In genomic region chr11:69452589-69452988, GRCh38 we compare ENCODE assay signal across 20 cellular contexts. TPM values are rescaled to one million over a fixed set of nuclear protein-coding genes. Genes with fewer than 3 reads are reported as not detected.
DNase-seq lines count a peak whose midpoint lies in the region; ATAC-seq, FAIRE-seq and TF ChIP-seq lines count a peak whose summit lies in the region.
"Had no signal": no experiment of that assay in that cellular context is flagged by ENCODE, and none has a peak within 500 bp of the region (broad histone marks: within the 10 kb centered on the region; RNA-seq: fewer than 3 reads in every experiment).

No MANE protein-coding gene starts in this region.

- WGBS in heart right ventricle, 2 donors = 90 to 93% methylated on average over 2 of the region's 2 CpGs
- 18% methylated on average over 2 of the region's 2 CpGs for WGBS in K562 (ENCODE audit: insufficient coverage, low coverage, missing lambda C conversion rate)
- no CpG with 5 or more reads among the region's 2 CpGs for WGBS in neuronal stem cell (ENCODE audit: extremely low coverage in 2 of 2, insufficient read length in 2 of 2, insufficient replicate concordance in 1 of 2), 2 donors

- no peak for TF ChIP-seq RAD21 in K562 (CRISPR knock-in tag; conservative IDR thresholded peaks at IDR 0.05 in 1 of 2, IDR thresholded peaks at IDR 0.05 in 1 of 2)

- POLR2A ChIA-PET in K562 (lab: Yijun Ruan, JAX) = interaction anchor here (0.6 to 0.8 kb wide), 2 partner anchors 10 to 177 kb away, joined by 3 read pairs; no protein-coding TSS in a partner anchor

- H3K14ac ChIP-seq in neuronal stem cell (ENCODE audit: low read length) = no peak overlapping the region

- H3K79me2 ChIP-seq in K562 (ENCODE audit: control insufficient read depth, insufficient read depth, low read length) = no peaks in the 10 kb centered on the region

- H3K9me3 ChIP-seq in heart right ventricle = peaks cover 0 to 16% (median 9%) of the 10 kb centered on the region in 11 donors
- H3K9me3 ChIP-seq in K562 (replicated peaks; ENCODE audit: control insufficient read depth, insufficient read depth, low read depth, low read length) = no peaks in the 10 kb centered on the region
- H3K9me3 ChIP-seq in neuronal stem cell (replicated peaks in 1 of 2; ENCODE audit: control insufficient read depth in 2 of 2, insufficient read depth in 1 of 2, low read depth in 1 of 2, low read length in 2 of 2) = peaks cover 0 to 6% of the 10 kb centered on the region in 2 donors
- H3K9me3 ChIP-seq: HAP-1 had no signal

- H3K23ac ChIP-seq in neuronal stem cell (ENCODE audit: low read depth, low read length, poor library complexity) = no peak overlapping the region

- H3K9ac ChIP-seq in K562 (ENCODE audit: insufficient read depth in 1 of 2, low read depth in 2 of 2, low read length in 2 of 2) = no peak overlapping the region
- H3K9ac ChIP-seq in neuronal stem cell (ENCODE audit: low read depth, low read length, poor library complexity) = no peak overlapping the region
- H3K9ac ChIP-seq: BLaER1 had no signal

- H2BK5ac ChIP-seq in neuronal stem cell (ENCODE audit: low read length) = no peak overlapping the region

- no peaks in the 10 kb centered on the region for H4K20me1 ChIP-seq in K562 (replicated peaks; ENCODE audit: control insufficient read depth, insufficient read depth, low read length)
- H4K20me1 ChIP-seq: BLaER1 had no signal

- H3K27me3 ChIP-seq in heart right ventricle (no peaks in the 10 kb centered on the region), K562 (ENCODE audit: control insufficient read depth in 2 of 2, insufficient read depth in 2 of 2, low read length in 2 of 2) (no peaks in the 10 kb centered on the region), neuronal stem cell (ENCODE audit: control insufficient read depth in 3 of 3, insufficient read depth in 3 of 3, low read depth in 1 of 3, low read length in 3 of 3) (no peaks in the 10 kb centered on the region)
- H3K27me3 ChIP-seq: BLaER1 had no signal

- peaks cover 14 to 41% (median 23%) of the 10 kb centered on the region in 9 donors for H3K4me1 ChIP-seq in heart right ventricle
- H3K4me1 ChIP-seq in K562 (replicated peaks in 1 of 2; ENCODE audit: control insufficient read depth in 2 of 2, insufficient read depth in 2 of 2, low read length in 2 of 2) = peaks cover 29 to 34% of the 10 kb centered on the region in 2 experiments
- H3K4me1 ChIP-seq in neuronal stem cell (ENCODE audit: control insufficient read depth in 2 of 2, insufficient read depth in 1 of 2, low read depth in 1 of 2, low read length in 2 of 2) = peaks cover 4 to 9% of the 10 kb centered on the region in 2 donors
- H3K4me1 ChIP-seq: HAP-1 had no signal

- ATAC-seq in Right ventricle myocardium superior (ENCODE audit: poor library complexity) (no peak), heart right ventricle (no peak), K562 (no peak), GM18868 (IDR thresholded peaks at IDR 0.05; ENCODE audit: unreplicated experiment) (no peak), HG03139 (IDR thresholded peaks at IDR 0.05; ENCODE audit: unreplicated experiment) (no peak)
- ATAC-seq: HepG2 had no signal

- H3K36me3 ChIP-seq in heart right ventricle (no peaks in the 10 kb centered on the region), K562 (ENCODE audit: control insufficient read depth, insufficient read depth, low read length) (no peaks in the 10 kb centered on the region), neuronal stem cell (replicated peaks in 1 of 2; ENCODE audit: control insufficient read depth in 2 of 2, insufficient read depth in 2 of 2, low read length in 2 of 2) (no peaks in the 10 kb centered on the region)
- H3K36me3 ChIP-seq: BLaER1, HAP-1 had no signal

- no peak overlapping the region for H3K4me3 ChIP-seq in heart right ventricle
- H3K4me3 ChIP-seq in K562 = no peak overlapping the region
- H3K4me3 ChIP-seq in neuronal stem cell (ENCODE audit: low read length in 2 of 2) = no peak overlapping the region
- H3K4me3 ChIP-seq: BLaER1, HAP-1 had no signal

- H2AFZ ChIP-seq in K562 (ENCODE audit: low read depth, low read length) = no peak overlapping the region
- H2AFZ ChIP-seq in neuronal stem cell (ENCODE audit: low read length) = no peak overlapping the region

- TF ChIP-seq POLR2A in K562 (conservative IDR thresholded peaks at IDR 0.05) (no peak), GM12891 (IDR thresholded peaks at IDR 0.05; ENCODE audit: low read depth, low read length) (no peak)

- DNase-seq in Right ventricle myocardium superior (peak; percentile 7), heart right ventricle (no peak), K562 (ENCODE audit: extremely low read depth in 1 of 4, low spot score in 3 of 4) (no peak), neuronal stem cell (ENCODE audit: low spot score) (no peak), GM12891 (ENCODE audit: insufficient read length, low spot score) (no peak)
- DNase-seq: 8988T, DMS153, DMS79 treated with DMSO at 0.1 percent for 48 hours, GF-D8 had no signal

- no peak overlapping the region for H4K8ac ChIP-seq in neuronal stem cell (ENCODE audit: low read depth, low read length)

- peak overlapping the region; percentile 2 for H2BK15ac ChIP-seq in neuronal stem cell (ENCODE audit: low read length)

- TF ChIP-seq CTCF in heart right ventricle (IDR thresholded peaks at IDR 0.05) = no peak
- TF ChIP-seq CTCF in K562 (IDR thresholded peaks at IDR 0.05 in 2 of 3, conservative IDR thresholded peaks at IDR 0.05 in 1 of 3; ENCODE audit: insufficient read depth in 2 of 3, low read depth in 1 of 3, low read length in 3 of 3) = no peak

- in situ Hi-C loops in K562 (cut with MboI) = no loop called here

- H3K18ac ChIP-seq in neuronal stem cell (ENCODE audit: low read length) = peak overlapping the region; percentile 36

- no peak overlapping the region for H2BK120ac ChIP-seq in neuronal stem cell (ENCODE audit: low read depth, low read length)

- no peaks in the 10 kb centered on the region for H3K79me1 ChIP-seq in neuronal stem cell (ENCODE audit: low read depth, low read length)

- peak overlapping the region; percentile 64 for H2AK5ac ChIP-seq in neuronal stem cell (ENCODE audit: low read depth, low read length)

- peaks cover 4% of the 10 kb centered on the region for H3K9me1 ChIP-seq in K562 (ENCODE audit: control insufficient read depth, insufficient read depth, low read length)

- intact Hi-C loops in Right ventricle myocardium superior (cut with DNase I) = no loop called here
- intact Hi-C loops in heart right ventricle (cut with DNase I) = loop anchor here in 1 of 10 donors (5.0 kb wide), 1 partner anchor 40 kb away; no protein-coding TSS in a partner anchor
- intact Hi-C loops in K562 (cut with micrococcal nuclease) = no loop called here

- no peak for FAIRE-seq in K562 (lab: Jason Lieb, UNC)
- no peak for FAIRE-seq in GM12891 (lab: Jason Lieb, UNC)
- FAIRE-seq: GM19239, HepG2 had no signal

- H2BK12ac ChIP-seq in neuronal stem cell (ENCODE audit: low read length) = no peak overlapping the region

- CTCF ChIA-PET in K562 (lab: Yijun Ruan, JAX; ENCODE audit: low intra/inter-chr PET ratio) = no interaction called here

- H3K4ac ChIP-seq in neuronal stem cell (ENCODE audit: low read length) = no peak overlapping the region

- no peak overlapping the region for H4K91ac ChIP-seq in neuronal stem cell (ENCODE audit: low read depth, low read length, poor library complexity)

- no TSS peak for BruUV-seq in K562 (replicated peaks; lab: Mats Ljungman, UMichigan)

- H3K4me2 ChIP-seq in K562 (ENCODE audit: insufficient read depth, low read length) (no peak overlapping the region), neuronal stem cell (ENCODE audit: insufficient read depth, low read length, poor library complexity, severe bottlenecking) (no peak overlapping the region)
- H3K4me2 ChIP-seq: BLaER1 had no signal

- H3K27ac ChIP-seq in heart right ventricle (no peak overlapping the region), K562 (ENCODE audit: extremely low read depth, low read depth, low read length) (no peak overlapping the region), neuronal stem cell (replicated peaks; ENCODE audit: low read length) (no peak overlapping the region)
- H3K27ac ChIP-seq: BLaER1 had no signal

- TF ChIP-seq EP300 in K562 (IDR thresholded peaks at IDR 0.05; ENCODE audit: low read length) = no peak

TF ChIP-seq in K562, 482 proteins besides CTCF, POLR2A, EP300 and RAD21 (continues in another document):
- no peak for TF ChIP-seq CHD4 (IDR thresholded peaks at IDR 0.05; ENCODE audit: insufficient read depth, insufficient replicate concordance, low read depth, low read length, poor library complexity, severe bottlenecking)
- peak; percentile 37; the same call in 1 of the 2 replicates for TF ChIP-seq BCOR (IDR thresholded peaks at IDR 0.05)
- TF ChIP-seq TCFL5 (CRISPR knock-in tag; conservative IDR thresholded peaks at IDR 0.05) = no peak

TF ChIP-seq in GM12891, 5 proteins besides CTCF, POLR2A, EP300 and RAD21:
- no peak for TF ChIP-seq TAF1 (IDR thresholded peaks at IDR 0.05; ENCODE audit: low read depth, low read length)
- no peak for TF ChIP-seq POU2F2 (IDR thresholded peaks at IDR 0.05; ENCODE audit: low read depth, low read length)
- no peak for TF ChIP-seq PAX5 (IDR thresholded peaks at IDR 0.05; ENCODE audit: insufficient read depth, low read length, severe bottlenecking)
- no peak for TF ChIP-seq SPI1 (IDR thresholded peaks at IDR 0.05; ENCODE audit: low read depth, low read length)
- no peak for TF ChIP-seq POLR2AphosphoS5 (IDR thresholded peaks at IDR 0.05; ENCODE audit: low read depth, low read length)

RNA-seq across cellular contexts. Expression of gene LINC01488, which starts 28.9 kb away (rescaled TPM):
- total RNA-seq in Right ventricle myocardium superior = 0.22 TPM
- under 1 TPM in 6 of 10 donors, not detected in 4; 0.12 to 0.23 (median 0.15) TPM for total RNA-seq in heart right ventricle
- under 1 TPM; 0.03 to 0.59 TPM for polyA plus RNA-seq in heart right ventricle
- not detected in 2 replicates for total RNA-seq in K562 (2011; cell fraction: chromatin; rRNA removed; ENCODE audit: low replicate concordance)
- total RNA-seq in K562 (2011; cell fraction: nucleolus; rRNA removed) = not detected in 2 replicates
- not detected in 2 replicates for total RNA-seq in K562 (2011; cell fraction: nucleoplasm; rRNA removed)
- not detected in 2 replicates for total RNA-seq in K562 (2014; rRNA removed)
- total RNA-seq in K562 (2014; rRNA removed; fragmentation: Illumina TruSeq; extraction: Trizol) = not detected in 2 replicates
- not detected in 2 replicates for total RNA-seq in K562 (2015; rRNA removed; fragmentation: Illumina TruSeq; extraction: Trizol)
- not detected in 2 replicates for total RNA-seq in K562 (2021)
- polyA plus RNA-seq in K562 (2011; rRNA removed) = not detected in 2 replicates
- not detected in 2 replicates for polyA plus RNA-seq in K562 (2011; cell fraction: cytosol; rRNA removed)
- polyA plus RNA-seq in K562 (2011; cell fraction: nucleus; rRNA removed) = not detected in 2 replicates
- not detected in 2 replicates for polyA plus RNA-seq in K562 (2012)
- not detected in 2 replicates for polyA plus RNA-seq in K562 (2014; fragmentation: Illumina TruSeq; extraction: Trizol)
- not detected for polyA plus RNA-seq in K562 (2014; fragmentation: Nextera tagmentation; extraction: Ambion mirVana)
- polyA plus RNA-seq in K562 (2014; rRNA removed) = not detected in 2 replicates
- polyA minus RNA-seq in K562 (2011; rRNA and poly(A)+ RNA removed) = not detected in 2 replicates
- not detected in 2 replicates for polyA minus RNA-seq in K562 (2011; cell fraction: cytosol; rRNA and poly(A)+ RNA removed)
- not detected in 2 replicates for polyA minus RNA-seq in K562 (2011; cell fraction: nucleus; rRNA and poly(A)+ RNA removed)
- polyA plus RNA-seq in neuronal stem cell (2013, experiment 1 of 2) = 0.06 TPM
- 0.01 TPM for polyA plus RNA-seq in neuronal stem cell (2013, experiment 2 of 2)
- not detected for polyA plus RNA-seq in GM12891 (2012; ENCODE audit: low read depth, missing spikeins)
- total RNA-seq: A673; CD4-positive, alpha-beta memory T cell; H4 had no signal
- polyA plus RNA-seq: AG04450; CD14-positive monocyte; CD4-positive, alpha-beta memory T cell had no signal
